ENCODE assay signal across 1 cellular context in the genomic region with DNA sequence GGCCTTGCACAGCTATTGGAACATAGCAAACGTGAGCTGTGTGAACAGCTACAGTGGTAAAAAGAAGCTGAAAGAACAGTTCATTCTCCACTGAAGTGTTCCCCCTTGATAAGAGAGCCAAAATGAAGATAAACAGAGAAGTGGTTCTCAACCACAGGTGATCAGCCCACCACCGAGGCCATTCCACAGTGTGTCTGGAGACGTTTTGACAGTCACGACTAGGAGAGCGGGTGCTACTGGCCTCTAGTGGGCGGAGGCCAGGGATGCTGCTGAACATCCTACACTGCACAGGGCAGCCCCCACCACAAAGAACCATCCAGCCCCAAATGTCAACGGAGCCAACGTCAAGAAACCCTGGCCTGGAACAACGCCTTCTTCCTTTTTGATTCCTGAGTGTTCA.
TF ChIP-seq lines count a peak whose summit lies in the region.

No MANE protein-coding gene starts in this region.

TF ChIP-seq in WTC11, 78 proteins besides CTCF, POLR2A, EP300 and RAD21 (continued from another document):
- TF ChIP-seq, protein P1, sequence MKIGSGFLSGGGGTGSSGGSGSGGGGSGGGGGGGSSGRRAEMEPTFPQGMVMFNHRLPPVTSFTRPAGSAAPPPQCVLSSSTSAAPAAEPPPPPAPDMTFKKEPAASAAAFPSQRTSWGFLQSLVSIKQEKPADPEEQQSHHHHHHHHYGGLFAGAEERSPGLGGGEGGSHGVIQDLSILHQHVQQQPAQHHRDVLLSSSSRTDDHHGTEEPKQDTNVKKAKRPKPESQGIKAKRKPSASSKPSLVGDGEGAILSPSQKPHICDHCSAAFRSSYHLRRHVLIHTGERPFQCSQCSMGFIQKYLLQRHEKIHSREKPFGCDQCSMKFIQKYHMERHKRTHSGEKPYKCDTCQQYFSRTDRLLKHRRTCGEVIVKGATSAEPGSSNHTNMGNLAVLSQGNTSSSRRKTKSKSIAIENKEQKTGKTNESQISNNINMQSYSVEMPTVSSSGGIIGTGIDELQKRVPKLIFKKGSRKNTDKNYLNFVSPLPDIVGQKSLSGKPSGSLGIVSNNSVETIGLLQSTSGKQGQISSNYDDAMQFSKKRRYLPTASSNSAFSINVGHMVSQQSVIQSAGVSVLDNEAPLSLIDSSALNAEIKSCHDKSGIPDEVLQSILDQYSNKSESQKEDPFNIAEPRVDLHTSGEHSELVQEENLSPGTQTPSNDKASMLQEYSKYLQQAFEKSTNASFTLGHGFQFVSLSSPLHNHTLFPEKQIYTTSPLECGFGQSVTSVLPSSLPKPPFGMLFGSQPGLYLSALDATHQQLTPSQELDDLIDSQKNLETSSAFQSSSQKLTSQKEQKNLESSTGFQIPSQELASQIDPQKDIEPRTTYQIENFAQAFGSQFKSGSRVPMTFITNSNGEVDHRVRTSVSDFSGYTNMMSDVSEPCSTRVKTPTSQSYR (CRISPR knock-in tag; IDR thresholded peaks at IDR 0.05), result no peak
- no peak for TF ChIP-seq NR3C1 (CRISPR knock-in tag; conservative IDR thresholded peaks at IDR 0.05; ENCODE audit: low read depth)
TF ChIP-seq in WTC11: peak in this region for 0.
